ENCODE assay signal across 9 cellular contexts in the genomic region with DNA sequence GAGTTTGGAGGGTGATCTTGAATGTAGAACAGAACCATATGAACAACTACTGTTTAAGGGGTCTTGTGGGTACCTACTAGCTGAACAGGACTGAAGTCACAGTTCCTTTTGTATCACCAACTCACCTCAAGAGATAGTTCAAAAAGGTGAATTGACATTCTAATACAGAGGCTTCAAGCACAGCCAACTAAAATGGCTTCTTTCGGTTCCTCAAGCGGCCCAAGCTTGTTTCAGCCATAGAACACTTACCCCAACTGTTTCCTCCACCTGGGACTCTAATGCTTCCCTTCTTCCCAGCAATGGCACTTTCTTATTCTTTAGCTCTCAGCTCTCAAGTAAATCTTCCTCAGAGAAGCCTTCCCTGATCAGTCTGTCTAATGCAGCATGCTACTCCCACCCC.
"Had no signal": no experiment of that assay in that cellular context is flagged by ENCODE, and none has a peak within 500 bp of the region (broad histone marks: within the 10 kb centered on the region; RNA-seq: fewer than 3 reads in every experiment).

No MANE protein-coding gene starts in this region.

- H3K4me3 Mint-ChIP-seq: HFFc6 had no signal

- H2AFZ ChIP-seq: GM23248 had no signal

- H3K27ac Mint-ChIP-seq: HFFc6 had no signal

- H3K9me3 Mint-ChIP-seq: HFFc6 had no signal

- H3K4me2 ChIP-seq: KMS-11 had no signal

- H3K27ac ChIP-seq: GM23248, HL-60, KMS-11 had no signal

- H3K4me3 ChIP-seq: GM23248 had no signal

- DNase-seq: GM23248, GOT3, H7, HCEC 1CT, HFFc6, IMR-90, KBM-7 had no signal

- H3K9ac ChIP-seq: GM23248, KMS-11 had no signal
